ENCODE assay signal across 14 cellular contexts in genomic region chr1:24949331-24949881, GRCh38.
DNase-seq lines count a peak whose midpoint lies in the region; ATAC-seq lines count a peak whose summit lies in the region.
"Had no signal": no experiment of that assay in that cellular context is flagged by ENCODE, and none has a peak within 500 bp of the region (broad histone marks: within the 10 kb centered on the region; RNA-seq: fewer than 3 reads in every experiment).

No MANE protein-coding gene starts in this region.

- peak overlapping the region; percentile 81 for H3K27ac Mint-ChIP-seq in activated naive CD8-positive, alpha-beta T cell treated with anti-CD3 and anti-CD28 coated beads, Interleukin-2, amount 50 U/mL, for 24 hours
- H3K27ac Mint-ChIP-seq: immature natural killer cell had no signal

- H3K27me3 Mint-ChIP-seq in activated naive CD8-positive, alpha-beta T cell treated with anti-CD3 and anti-CD28 coated beads, Interleukin-2, amount 50 U/mL, for 24 hours = no peaks in the 10 kb centered on the region

- ATAC-seq in activated naive CD8-positive, alpha-beta T cell treated with anti-CD3 and anti-CD28 coated beads, Interleukin-2, amount 50 U/mL, for 24 hours = no peak
- ATAC-seq in HG03342 (IDR thresholded peaks at IDR 0.05; ENCODE audit: unreplicated experiment) (no peak), GM18861 (IDR thresholded peaks at IDR 0.05; ENCODE audit: unreplicated experiment) (no peak)
- ATAC-seq: sciatic nerve had no signal

- peaks cover 80% of the 10 kb centered on the region for H3K4me1 Mint-ChIP-seq in activated naive CD8-positive, alpha-beta T cell treated with anti-CD3 and anti-CD28 coated beads, Interleukin-2, amount 50 U/mL, for 24 hours

- peak; percentile 88 for DNase-seq in EL
- DNase-seq in HK-2 (ENCODE audit: unreplicated experiment) = peak; percentile 77
- DNase-seq in activated naive CD8-positive, alpha-beta T cell treated with anti-CD3 and anti-CD28 coated beads, Interleukin-2, amount 50 U/mL, for 24 hours = no peak
- peak; percentile 31 for DNase-seq in kidney tubule cell (ENCODE audit: low spot score)
- DNase-seq in nucleus accumbens (lab: John Stamatoyannopoulos, UW) = no peak
- DNase-seq in kidney glomerular epithelial cell (lab: John Stamatoyannopoulos, UW) = no peak
- DNase-seq: COR-L47, esophagus squamous epithelium, immature natural killer cell, NCI-H2171, RPMI8226 had no signal

- H3K36me3 Mint-ChIP-seq in activated naive CD8-positive, alpha-beta T cell treated with anti-CD3 and anti-CD28 coated beads, Interleukin-2, amount 50 U/mL, for 24 hours (ENCODE audit: low read depth) = peaks cover 81% of the 10 kb centered on the region
- H3K36me3 Mint-ChIP-seq: immature natural killer cell had no signal

- H3K9me3 Mint-ChIP-seq in activated naive CD8-positive, alpha-beta T cell treated with anti-CD3 and anti-CD28 coated beads, Interleukin-2, amount 50 U/mL, for 24 hours = no peaks in the 10 kb centered on the region
- H3K9me3 Mint-ChIP-seq: immature natural killer cell had no signal

- no peak overlapping the region for H3K4me3 Mint-ChIP-seq in activated naive CD8-positive, alpha-beta T cell treated with anti-CD3 and anti-CD28 coated beads, Interleukin-2, amount 50 U/mL, for 24 hours
- H3K4me3 Mint-ChIP-seq: immature natural killer cell had no signal

Comparison
In these comparisons a context has a peak if more than half of its experiments do, and no peak if none do; other contexts are left out.
1. DNase-seq: peak in EL (single experiment), HK-2 (single experiment) and kidney tubule cell (single experiment); none in activated naive CD8-positive, alpha-beta T cell treated with anti-CD3 and anti-CD28 coated beads, Interleukin-2, amount 50 U/mL, for 24 hours (single experiment), nucleus accumbens (0 of 56) and kidney glomerular epithelial cell (single experiment).